ENCODE assay signal across 20 cellular contexts in the genomic region with DNA sequence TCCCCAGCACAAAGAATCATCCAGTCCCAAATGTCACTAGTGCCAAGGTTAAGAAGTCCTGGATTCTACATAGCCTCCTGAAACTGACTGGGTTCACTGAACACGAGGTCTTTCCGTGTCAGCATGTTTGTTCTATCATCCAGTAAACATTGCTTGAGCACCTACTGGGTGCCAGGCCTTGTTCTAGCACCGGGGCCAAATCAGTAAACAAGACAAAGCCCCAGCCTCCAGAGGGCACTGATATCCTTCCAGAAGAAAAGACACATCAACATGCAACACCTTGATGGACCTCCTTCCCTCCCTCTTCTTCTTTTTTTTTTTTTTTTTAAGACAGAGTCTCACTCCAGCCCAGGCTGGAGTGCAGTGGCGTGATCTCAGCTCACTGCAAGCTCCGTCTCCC. TPM values are rescaled to one million over a fixed set of nuclear protein-coding genes. Genes with fewer than 3 reads are reported as not detected.
DNase-seq lines count a peak whose midpoint lies in the region; ATAC-seq, FAIRE-seq and TF ChIP-seq lines count a peak whose summit lies in the region.
"Had no signal": no experiment of that assay in that cellular context is flagged by ENCODE, and none has a peak within 500 bp of the region (broad histone marks: within the 10 kb centered on the region; RNA-seq: fewer than 3 reads in every experiment).

No MANE protein-coding gene starts in this region.

- dilution Hi-C loops in keratinocyte (cut with MboI; ENCODE audit: extremely low pct_ligation_motif_present, low sequenced_read_pairs) = no loop called here

- H3K9me3 ChIP-seq in CD8-positive, alpha-beta T cell (ENCODE audit: low read length) = no peaks in the 10 kb centered on the region
- no peaks in the 10 kb centered on the region for H3K9me3 ChIP-seq in WERI-Rb-1 (ENCODE audit: severe bottlenecking)
- no peaks in the 10 kb centered on the region for H3K9me3 ChIP-seq in keratinocyte (ENCODE audit: control insufficient read depth, low read depth, low read length)
- H3K9me3 ChIP-seq: adrenal gland, SJSA1, tibial nerve had no signal

- no peak overlapping the region for H3K4me3 Mint-ChIP-seq in CD8-positive, alpha-beta T cell
- H3K4me3 Mint-ChIP-seq in activated T-helper 2 cell treated with anti-CD3 and anti-CD28 coated beads, Interferon-gamma antibody, Interleukin-2, Interleukin-4, amounts not matched to agents 10 μg/mL and 5 μg/mL and 100 μg/mL, durations not matched to agents 14 hours and 24 hours and 36 hours (ENCODE audit: low read depth) = no peak overlapping the region
- H3K4me3 Mint-ChIP-seq: naive thymus-derived CD4-positive, alpha-beta T cell had no signal

- intact Hi-C loops in CD8-positive, alpha-beta T cell (cut with DNase I, micrococcal nuclease) = loop anchor here in 1 of 2 experiments (1.0 kb wide), 1 partner anchor 102 kb away; no protein-coding TSS in a partner anchor
- intact Hi-C loops in activated T-helper 2 cell treated with anti-CD3 and anti-CD28 coated beads, Interferon-gamma antibody, Interleukin-2, Interleukin-4, amounts not matched to agents 10 μg/mL and 5 μg/mL and 100 μg/mL, durations not matched to agents 14 hours and 24 hours and 36 hours (cut with micrococcal nuclease) = no loop called here

- no peak overlapping the region for H3K27ac ChIP-seq in CD8-positive, alpha-beta T cell (ENCODE audit: low read depth, low read length)
- H3K27ac ChIP-seq in WERI-Rb-1 = no peak overlapping the region
- H3K27ac ChIP-seq in keratinocyte (ENCODE audit: control insufficient read depth, insufficient read depth, low read length) = no peak overlapping the region
- H3K27ac ChIP-seq: C4-2B, hepatocyte, SJSA1 had no signal

- H3K79me2 ChIP-seq in keratinocyte (ENCODE audit: control insufficient read depth, insufficient read depth, low read length) = peaks cover 33% of the 10 kb centered on the region

- no peak for DNase-seq in CD8-positive, alpha-beta T cell
- DNase-seq in WERI-Rb-1 = no peak
- no peak for DNase-seq in keratinocyte (ENCODE audit: low read depth, low spot score)
- DNase-seq in dermis blood vessel endothelial cell = no peak
- no peak for DNase-seq in activated T-helper 2 cell treated with anti-CD3 and anti-CD28 coated beads, Interferon-gamma antibody, Interleukin-2, Interleukin-4, amounts not matched to agents 10 μg/mL and 5 μg/mL and 100 μg/mL, durations not matched to agents 14 hours and 24 hours and 36 hours (ENCODE audit: low spot score)
- DNase-seq in amygdala (lab: John Stamatoyannopoulos, UW) = no peak
- DNase-seq: activated CD8-positive, alpha-beta memory T cell treated with anti-CD3 and anti-CD28 coated beads, Interleukin-2, amount 50 U/mL, for 4 hours; adrenal gland; left ventricle myocardium superior; NCI-H1048; NK-92 treated with Interleukin-12 subunit alpha and Interleukin-12 subunit beta, amount 100 ng/mL, for 24 hours had no signal

- no peak overlapping the region for H3K9ac ChIP-seq in keratinocyte (ENCODE audit: control insufficient read depth, extremely low read depth, insufficient read depth, low read length)

- H3K9me1 ChIP-seq in keratinocyte (ENCODE audit: control insufficient read depth, extremely low read depth, insufficient read depth, low read length) = no peaks in the 10 kb centered on the region

- no peak overlapping the region for H3K4me2 ChIP-seq in keratinocyte (ENCODE audit: control insufficient read depth, extremely low read depth, insufficient read depth, low read depth, low read length)
- H3K4me2 ChIP-seq: hepatocyte had no signal

- H4K20me1 ChIP-seq in keratinocyte (ENCODE audit: control insufficient read depth, extremely low read depth, insufficient read depth, low read length) = peaks cover 2% of the 10 kb centered on the region

- H3K4me1 ChIP-seq in CD8-positive, alpha-beta T cell (ENCODE audit: insufficient read depth, low read length) = peaks cover 48% of the 10 kb centered on the region
- peaks cover 14% of the 10 kb centered on the region for H3K4me1 ChIP-seq in keratinocyte (ENCODE audit: control insufficient read depth, extremely low read depth, insufficient read depth, low read length)
- H3K4me1 ChIP-seq: SJSA1 had no signal

- no peak overlapping the region for H3K4me3 ChIP-seq in CD8-positive, alpha-beta T cell (ENCODE audit: low read depth, low read length)
- H3K4me3 ChIP-seq in WERI-Rb-1 (ENCODE audit: low read depth, low read length) (no peak overlapping the region), keratinocyte (ENCODE audit: control insufficient read depth in 2 of 3, extremely low read depth in 1 of 3, insufficient read depth in 2 of 3, low read depth in 1 of 3, low read length in 3 of 3) (no peak overlapping the region)
- H3K4me3 ChIP-seq: adrenal gland, hepatocyte, SJSA1, tibial nerve had no signal

- peaks cover 10% of the 10 kb centered on the region for H3K36me3 ChIP-seq in CD8-positive, alpha-beta T cell (ENCODE audit: insufficient read depth, low read length)
- no peaks in the 10 kb centered on the region for H3K36me3 ChIP-seq in WERI-Rb-1
- peaks cover 1 to 7% of the 10 kb centered on the region in 2 experiments for H3K36me3 ChIP-seq in keratinocyte (ENCODE audit: control insufficient read depth in 2 of 2, extremely low read depth in 1 of 2, insufficient read depth in 2 of 2, low read length in 2 of 2)
- H3K36me3 ChIP-seq: adrenal gland, SJSA1 had no signal

- CTCF ChIA-PET in CD8-positive, alpha-beta T cell (lab: Charles Lee) = interaction anchor here (0.6 to 0.7 kb wide), 2 partner anchors 117 to 142 kb away, joined by 3 read pairs; no protein-coding TSS in a partner anchor

- H3K27me3 ChIP-seq in CD8-positive, alpha-beta T cell (ENCODE audit: insufficient read depth, low read length) = no peaks in the 10 kb centered on the region
- no peaks in the 10 kb centered on the region for H3K27me3 ChIP-seq in WERI-Rb-1 (ENCODE audit: insufficient read depth, low read depth, severe bottlenecking)
- no peaks in the 10 kb centered on the region for H3K27me3 ChIP-seq in keratinocyte (ENCODE audit: control insufficient read depth, extremely low read depth, insufficient read depth, low read length)
- H3K27me3 ChIP-seq: adrenal gland, hepatocyte, SJSA1, tibial nerve had no signal

- ATAC-seq in CD8-positive, alpha-beta T cell = peak; percentile 48
- no peak for ATAC-seq in HG02885 (IDR thresholded peaks at IDR 0.05; ENCODE audit: poor library complexity, unreplicated experiment)
- ATAC-seq: left ventricle myocardium superior; naive thymus-derived CD4-positive, alpha-beta T cell had no signal

- peak overlapping the region; percentile 73 for H3K27ac Mint-ChIP-seq in CD8-positive, alpha-beta T cell
- H3K27ac Mint-ChIP-seq in activated T-helper 2 cell treated with anti-CD3 and anti-CD28 coated beads, Interferon-gamma antibody, Interleukin-2, Interleukin-4, amounts not matched to agents 10 μg/mL and 5 μg/mL and 100 μg/mL, durations not matched to agents 14 hours and 24 hours and 36 hours = no peak overlapping the region

- peaks cover 45% of the 10 kb centered on the region for H3K36me3 Mint-ChIP-seq in CD8-positive, alpha-beta T cell
- H3K36me3 Mint-ChIP-seq in activated T-helper 2 cell treated with anti-CD3 and anti-CD28 coated beads, Interferon-gamma antibody, Interleukin-2, Interleukin-4, amounts not matched to agents 10 μg/mL and 5 μg/mL and 100 μg/mL, durations not matched to agents 14 hours and 24 hours and 36 hours (ENCODE audit: low read depth) = peaks cover 3% of the 10 kb centered on the region

- H3K27me3 Mint-ChIP-seq in CD8-positive, alpha-beta T cell (ENCODE audit: low read depth) = no peaks in the 10 kb centered on the region
- H3K27me3 Mint-ChIP-seq in activated T-helper 2 cell treated with anti-CD3 and anti-CD28 coated beads, Interferon-gamma antibody, Interleukin-2, Interleukin-4, amounts not matched to agents 10 μg/mL and 5 μg/mL and 100 μg/mL, durations not matched to agents 14 hours and 24 hours and 36 hours (ENCODE audit: low read depth) = no peaks in the 10 kb centered on the region
- H3K27me3 Mint-ChIP-seq: naive thymus-derived CD4-positive, alpha-beta T cell had no signal

- peaks cover 67% of the 10 kb centered on the region for H3K4me1 Mint-ChIP-seq in CD8-positive, alpha-beta T cell (ENCODE audit: low read depth)
- no peaks in the 10 kb centered on the region for H3K4me1 Mint-ChIP-seq in activated T-helper 2 cell treated with anti-CD3 and anti-CD28 coated beads, Interferon-gamma antibody, Interleukin-2, Interleukin-4, amounts not matched to agents 10 μg/mL and 5 μg/mL and 100 μg/mL, durations not matched to agents 14 hours and 24 hours and 36 hours (ENCODE audit: low read depth)

- no peaks in the 10 kb centered on the region for H3K9me3 Mint-ChIP-seq in CD8-positive, alpha-beta T cell
- no peaks in the 10 kb centered on the region for H3K9me3 Mint-ChIP-seq in activated T-helper 2 cell treated with anti-CD3 and anti-CD28 coated beads, Interferon-gamma antibody, Interleukin-2, Interleukin-4, amounts not matched to agents 10 μg/mL and 5 μg/mL and 100 μg/mL, durations not matched to agents 14 hours and 24 hours and 36 hours
- H3K9me3 Mint-ChIP-seq: naive thymus-derived CD4-positive, alpha-beta T cell had no signal

- peak; percentile 20 for TF ChIP-seq CTCF in CD8-positive, alpha-beta T cell (IDR thresholded peaks at IDR 0.05)
- TF ChIP-seq CTCF in GM12873 (IDR thresholded peaks at IDR 0.05; ENCODE audit: insufficient read depth, low read depth, low read length, missing control alignments) (peak; percentile 35), WERI-Rb-1 (IDR thresholded peaks at IDR 0.05; ENCODE audit: low read depth, low read length) (0 out of 2 replicates have a peak, but pooled peaks have one; percentile 17), keratinocyte (optimal IDR thresholded peaks at IDR 0.05 in 1 of 3, IDR thresholded peaks at IDR 0.05 in 1 of 3, conservative IDR thresholded peaks at IDR 0.05 in 1 of 3; ENCODE audit: extremely low read depth in 1 of 3, insufficient read depth in 2 of 3, low read length in 3 of 3) (peak in 2 of 3 experiments; percentile 5 to 45)

- FAIRE-seq in keratinocyte (lab: Jason Lieb, UNC) = no peak
- FAIRE-seq: colon, GM18507 had no signal

- H2AFZ ChIP-seq in keratinocyte (ENCODE audit: control insufficient read depth, low read length) = no peak overlapping the region
- H2AFZ ChIP-seq: hepatocyte had no signal

- POLR2A ChIA-PET in CD8-positive, alpha-beta T cell (lab: Charles Lee) = interaction anchor here (1.0 kb wide), 1 partner anchor 72 kb away, joined by 3 read pairs; no protein-coding TSS in a partner anchor

RNA-seq across cellular contexts. Expression of gene TPST2, which starts 26.9 kb away (rescaled TPM):
- 10 to 100 TPM; 24.3 to 26.3 TPM for total RNA-seq in CD8-positive, alpha-beta T cell
- 22.4 to 40.0 TPM (median 22.7 TPM) in 3 replicates for polyA plus RNA-seq in keratinocyte
- 8.1 TPM for polyA plus RNA-seq in keratinocyte (2011; ENCODE audit: low read depth)
- 31.0 and 37.2 TPM in 2 replicates for polyA plus RNA-seq in keratinocyte (2011; cell fraction: cytosol; rRNA removed)
- polyA plus RNA-seq in keratinocyte (2011; cell fraction: nucleus; rRNA removed) = 27.4 and 35.4 TPM in 2 replicates
- polyA plus RNA-seq in keratinocyte (2012; ENCODE audit: low replicate concordance) = 16.3 and 25.1 TPM in 2 replicates
- 26.3 to 64.8 TPM (median 44.6 TPM) in 3 replicates for polyA minus RNA-seq in keratinocyte
- polyA minus RNA-seq in keratinocyte (2011; cell fraction: cytosol; rRNA and poly(A)+ RNA removed) = 61.8 TPM
- polyA minus RNA-seq in keratinocyte (2011; cell fraction: nucleus; rRNA and poly(A)+ RNA removed) = 19.2 and 24.9 TPM in 2 replicates
- 131 and 208 TPM in 2 replicates for total RNA-seq in dermis blood vessel endothelial cell
- total RNA-seq in activated T-helper 2 cell treated with anti-CD3 and anti-CD28 coated beads, Interferon-gamma antibody, Interleukin-2, Interleukin-4, amounts not matched to agents 10 μg/mL and 5 μg/mL and 100 μg/mL, durations not matched to agents 14 hours and 24 hours and 36 hours = 13.7 and 14.2 TPM in 2 replicates

RNA-seq across cellular contexts. Expression of gene TFIP11, which starts 50.7 kb away (rescaled TPM):
- total RNA-seq in CD8-positive, alpha-beta T cell = 100 to 1,000 TPM; 138 to 142 TPM
- polyA plus RNA-seq in keratinocyte = 25.7 to 30.3 TPM (median 28.6 TPM) in 3 replicates
- polyA plus RNA-seq in keratinocyte (2011; ENCODE audit: low read depth) = 26.2 TPM
- polyA plus RNA-seq in keratinocyte (2011; cell fraction: cytosol; rRNA removed) = 18.3 and 19.1 TPM in 2 replicates
- 40.4 and 47.8 TPM in 2 replicates for polyA plus RNA-seq in keratinocyte (2011; cell fraction: nucleus; rRNA removed)
- 18.9 and 25.1 TPM in 2 replicates for polyA plus RNA-seq in keratinocyte (2012; ENCODE audit: low replicate concordance)
- 33.6 to 59.6 TPM (median 36.2 TPM) in 3 replicates for polyA minus RNA-seq in keratinocyte
- 39.5 TPM for polyA minus RNA-seq in keratinocyte (2011; cell fraction: cytosol; rRNA and poly(A)+ RNA removed)
- 23.4 and 26.6 TPM in 2 replicates for polyA minus RNA-seq in keratinocyte (2011; cell fraction: nucleus; rRNA and poly(A)+ RNA removed)
- 44.6 and 54.1 TPM in 2 replicates for total RNA-seq in dermis blood vessel endothelial cell
- total RNA-seq in activated T-helper 2 cell treated with anti-CD3 and anti-CD28 coated beads, Interferon-gamma antibody, Interleukin-2, Interleukin-4, amounts not matched to agents 10 μg/mL and 5 μg/mL and 100 μg/mL, durations not matched to agents 14 hours and 24 hours and 36 hours = 49.7 and 55.0 TPM in 2 replicates

RNA-seq across cellular contexts. Expression of gene CRYBB1, which starts 54.8 kb away (rescaled TPM):
- total RNA-seq in CD8-positive, alpha-beta T cell = not detected
- not detected in 3 replicates for polyA plus RNA-seq in keratinocyte
- not detected for polyA plus RNA-seq in keratinocyte (2011; ENCODE audit: low read depth)
- not detected in 2 replicates for polyA plus RNA-seq in keratinocyte (2011; cell fraction: cytosol; rRNA removed)
- polyA plus RNA-seq in keratinocyte (2011; cell fraction: nucleus; rRNA removed) = not detected in 2 replicates
- polyA plus RNA-seq in keratinocyte (2012; ENCODE audit: low replicate concordance) = not detected in 2 replicates
- not detected in 3 replicates for polyA minus RNA-seq in keratinocyte
- polyA minus RNA-seq in keratinocyte (2011; cell fraction: cytosol; rRNA and poly(A)+ RNA removed) = not detected
- polyA minus RNA-seq in keratinocyte (2011; cell fraction: nucleus; rRNA and poly(A)+ RNA removed) = not detected in 2 replicates
- total RNA-seq in dermis blood vessel endothelial cell = 0.09 TPM in 1 of 2 replicates, not detected in the other
- total RNA-seq in activated T-helper 2 cell treated with anti-CD3 and anti-CD28 coated beads, Interferon-gamma antibody, Interleukin-2, Interleukin-4, amounts not matched to agents 10 μg/mL and 5 μg/mL and 100 μg/mL, durations not matched to agents 14 hours and 24 hours and 36 hours = not detected in 2 replicates
- total RNA-seq: hepatocyte; naive thymus-derived CD4-positive, alpha-beta T cell; SJSA1 had no signal
- polyA plus RNA-seq: hepatocyte; naive thymus-derived CD4-positive, alpha-beta T cell had no signal

RNA-seq across cellular contexts. Expression of gene CRYBA4, which starts 58.7 kb away (rescaled TPM):
- total RNA-seq in CD8-positive, alpha-beta T cell = not detected
- polyA plus RNA-seq in keratinocyte = not detected in 3 replicates
- not detected for polyA plus RNA-seq in keratinocyte (2011; ENCODE audit: low read depth)
- not detected in 2 replicates for polyA plus RNA-seq in keratinocyte (2011; cell fraction: cytosol; rRNA removed)
- not detected in 2 replicates for polyA plus RNA-seq in keratinocyte (2011; cell fraction: nucleus; rRNA removed)
- polyA plus RNA-seq in keratinocyte (2012; ENCODE audit: low replicate concordance) = not detected in 2 replicates
- not detected in 3 replicates for polyA minus RNA-seq in keratinocyte
- not detected for polyA minus RNA-seq in keratinocyte (2011; cell fraction: cytosol; rRNA and poly(A)+ RNA removed)
- polyA minus RNA-seq in keratinocyte (2011; cell fraction: nucleus; rRNA and poly(A)+ RNA removed) = not detected in 2 replicates
- total RNA-seq in dermis blood vessel endothelial cell = not detected in 2 replicates
- total RNA-seq in activated T-helper 2 cell treated with anti-CD3 and anti-CD28 coated beads, Interferon-gamma antibody, Interleukin-2, Interleukin-4, amounts not matched to agents 10 μg/mL and 5 μg/mL and 100 μg/mL, durations not matched to agents 14 hours and 24 hours and 36 hours = not detected in 2 replicates
- total RNA-seq: adrenal gland; hepatocyte; left ventricle myocardium superior; naive thymus-derived CD4-positive, alpha-beta T cell; SJSA1; tibial nerve had no signal
- polyA plus RNA-seq: adrenal gland; hepatocyte; naive thymus-derived CD4-positive, alpha-beta T cell had no signal
